In the genomic region with DNA sequence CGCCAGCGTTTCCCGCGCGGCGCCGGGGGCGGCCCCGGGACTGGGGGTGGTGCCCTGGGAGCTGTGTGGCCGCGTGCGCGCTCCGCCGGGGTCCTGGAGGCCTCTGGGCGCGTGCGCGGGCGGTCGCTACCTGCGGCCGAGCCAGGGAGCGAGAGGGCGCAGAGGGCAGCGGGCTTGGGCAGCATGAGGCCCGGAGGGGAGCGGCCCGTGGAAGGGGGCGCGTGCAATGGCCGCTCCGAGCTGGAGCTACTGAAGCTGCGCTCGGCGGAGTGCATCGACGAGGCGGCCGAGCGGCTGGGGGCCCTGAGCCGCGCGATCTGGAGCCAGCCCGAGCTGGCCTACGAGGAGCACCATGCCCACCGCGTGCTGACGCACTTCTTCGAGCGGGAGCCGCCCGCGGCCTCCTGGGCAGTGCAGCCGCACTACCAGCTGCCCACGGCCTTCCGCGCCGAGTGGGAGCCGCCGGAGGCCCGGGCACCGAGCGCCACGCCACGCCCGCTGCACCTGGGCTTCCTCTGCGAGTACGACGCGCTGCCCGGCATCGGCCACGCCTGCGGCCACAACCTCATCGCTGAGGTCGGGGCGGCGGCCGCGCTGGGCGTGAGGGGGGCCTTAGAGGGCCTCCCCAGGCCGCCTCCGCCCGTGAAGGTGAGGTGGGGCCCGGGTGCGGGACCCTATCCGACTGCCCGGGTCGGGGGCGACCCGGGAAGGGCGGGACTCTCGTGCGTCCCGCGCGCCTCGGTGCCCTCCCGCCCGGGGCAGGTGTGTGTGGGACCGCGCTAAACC, we compare ENCODE assay signal across 8 cellular contexts. TPM values are rescaled to one million over a fixed set of nuclear protein-coding genes. Genes with fewer than 3 reads are reported as not detected.
A peak's percentile ranks its signal among the peaks of the same experiment; 100 is the strongest.
DNase-seq lines count a peak whose midpoint lies in the region; ATAC-seq, FAIRE-seq and TF ChIP-seq lines count a peak whose summit lies in the region.

A gene with protein sequence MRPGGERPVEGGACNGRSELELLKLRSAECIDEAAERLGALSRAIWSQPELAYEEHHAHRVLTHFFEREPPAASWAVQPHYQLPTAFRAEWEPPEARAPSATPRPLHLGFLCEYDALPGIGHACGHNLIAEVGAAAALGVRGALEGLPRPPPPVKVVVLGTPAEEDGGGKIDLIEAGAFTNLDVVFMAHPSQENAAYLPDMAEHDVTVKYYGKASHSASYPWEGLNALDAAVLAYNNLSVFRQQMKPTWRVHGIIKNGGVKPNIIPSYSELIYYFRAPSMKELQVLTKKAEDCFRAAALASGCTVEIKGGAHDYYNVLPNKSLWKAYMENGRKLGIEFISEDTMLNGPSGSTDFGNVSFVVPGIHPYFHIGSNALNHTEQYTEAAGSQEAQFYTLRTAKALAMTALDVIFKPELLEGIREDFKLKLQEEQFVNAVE (plus strand): TSS at position 94 of the 786 bp plus-strand sequence. CDS start 90 bp downstream, at position 184.

- peak; percentile 94 to 95 for ATAC-seq in A549
- ATAC-seq in GM18511 (IDR thresholded peaks at IDR 0.05; ENCODE audit: unreplicated experiment): peak; percentile 79
- ATAC-seq in HG02970 (IDR thresholded peaks at IDR 0.05; ENCODE audit: low FRiP score, unreplicated experiment): peak; percentile 65

- TF ChIP-seq CTCF in A549 (IDR thresholded peaks at IDR 0.05) (no peak), coronary artery (IDR thresholded peaks at IDR 0.05) (no peak), lower leg skin (IDR thresholded peaks at IDR 0.05) (no peak)

- peak within 1 kb of the TSS; percentile 85 for H3K4me3 ChIP-seq in A549
- H3K4me3 ChIP-seq in coronary artery: peak within 1 kb of the TSS; percentile 96
- H3K4me3 ChIP-seq in lower leg skin (ENCODE audit: low read depth, poor library complexity, severe bottlenecking): peak within 1 kb of the TSS; percentile 67

- no peak for TF ChIP-seq EP300 in A549 (IDR thresholded peaks at IDR 0.05)

- H3K4me2 ChIP-seq in A549: peak within 1 kb of the TSS; percentile 86

- no peak for TF ChIP-seq RAD21 in A549 (conservative IDR thresholded peaks at IDR 0.05 in 1 of 2, IDR thresholded peaks at IDR 0.05 in 1 of 2)

- CTCF ChIA-PET in A549 (lab: Yijun Ruan, JAX): interaction anchor here (1.4 to 4.1 kb wide), 2 partner anchors 12 to 163 kb away, joined by 3 to 16 read pairs; no protein-coding TSS in a partner anchor

- H3K4me1 ChIP-seq in A549: peaks cover 33% of the 10 kb centered on the region

- TF ChIP-seq POLR2A in A549 (IDR thresholded peaks at IDR 0.05; ENCODE audit: low read length) (peak; percentile 82), lower leg skin (IDR thresholded peaks at IDR 0.05) (no peak)

- peak within 1 kb of the TSS; percentile 96 to 99 for H3K27ac ChIP-seq in A549
- H3K27ac ChIP-seq in coronary artery: peak within 1 kb of the TSS; percentile 91

- WGBS in A549 (ENCODE audit: missing lambda C conversion rate): no CpG with 5 or more reads among the region's 103 CpGs
- WGBS in lower leg skin, 2 donors: 0 to 1% methylated on average over 21 to 42 of the region's 103 CpGs

- POLR2A ChIA-PET in A549 (lab: Yijun Ruan, JAX): interaction anchor here (0.5 to 2.2 kb wide), 6 partner anchors 29 to 243 kb away, joined by 3 to 16 read pairs (median 4); a partner anchor contains a TSS

- peak; percentile 73 to 79 for DNase-seq in A549 (ENCODE audit: low read depth in 1 of 2, low spot score in 1 of 2)
- DNase-seq in NCI-H2171 treated with DMSO at 0.1 percent for 48 hours (lab: John Stamatoyannopoulos, UW): peak; percentile 74
- DNase-seq in activated CD4-positive, alpha-beta T cell treated with anti-CD3 and anti-CD28 coated beads for 48 hours: peak; percentile 76
- DNase-seq in coronary artery (ENCODE audit: low spot score): peak; percentile 75
- DNase-seq in lower leg skin (ENCODE audit: low spot score in 2 of 2): peak in 1 of 2 donors; percentile 89
- peak in 2 of 3 donors; percentile 39 to 55 for DNase-seq in stimulated activated CD4-positive, alpha-beta T cell treated with anti-CD3 and anti-CD28 coated beads, TNF-alpha, amount 100 ng/mL, for 1 hour (ENCODE audit: low read depth in 3 of 3, low spot score in 1 of 3)

- no peaks in the 10 kb centered on the region for H3K9me3 ChIP-seq in A549

- intact Hi-C loops in lower leg skin (cut with DNase I; ENCODE audit: low total_unique reads): no loop called here

- no peak for FAIRE-seq in A549 (lab: Jason Lieb, UNC)

TF ChIP-seq in A549, 52 proteins besides CTCF, POLR2A, EP300 and RAD21:
- TF ChIP-seq HOXA7 (CRISPR knock-in tag; IDR thresholded peaks at IDR 0.05) (no peak), RCOR1 (IDR thresholded peaks at IDR 0.05; ENCODE audit: low read depth, low read length) (no peak), MYC (IDR thresholded peaks at IDR 0.05; ENCODE audit: borderline replicate concordance, low read length) (peak; percentile 72; the same call in 1 of the 2 replicates), SMC3 (IDR thresholded peaks at IDR 0.05) (no peak), EHMT2 (IDR thresholded peaks at IDR 0.05; ENCODE audit: low read depth) (no peak), JUNB (IDR thresholded peaks at IDR 0.05) (no peak), FOSB (CRISPR knock-in tag; IDR thresholded peaks at IDR 0.05) (no peak), POLR2AphosphoS2 (conservative IDR thresholded peaks at IDR 0.05; ENCODE audit: low read length) (no peak), CHD4 (IDR thresholded peaks at IDR 0.05; ENCODE audit: borderline replicate concordance) (no peak), ESRRA (IDR thresholded peaks at IDR 0.05; ENCODE audit: borderline replicate concordance, low read length) (no peak), RFX5 (IDR thresholded peaks at IDR 0.05) (no peak), KDM1A (IDR thresholded peaks at IDR 0.05; ENCODE audit: low read depth) (no peak), CBX2 (IDR thresholded peaks at IDR 0.05; ENCODE audit: borderline replicate concordance, low read depth) (no peak), JUN (IDR thresholded peaks at IDR 0.05) (peak in 1 of 2 experiments; percentile 61; a peak in 1 of 5 replicates), ZNF302 (CRISPR knock-in tag; IDR thresholded peaks at IDR 0.05) (no peak), KDM5A (IDR thresholded peaks at IDR 0.05) (0 out of 2 replicates have a peak, but pooled peaks have one; percentile 25), RNF2 (IDR thresholded peaks at IDR 0.05; ENCODE audit: borderline replicate concordance, low read depth) (no peak), PHF8 (IDR thresholded peaks at IDR 0.05; ENCODE audit: borderline replicate concordance, low read depth) (peak; percentile 61), ZFP36 (IDR thresholded peaks at IDR 0.05; ENCODE audit: borderline replicate concordance, partially characterized antibody) (no peak), GATA3 (IDR thresholded peaks at IDR 0.05; ENCODE audit: borderline replicate concordance) (no peak)
- TF ChIP-seq, protein P1, sequence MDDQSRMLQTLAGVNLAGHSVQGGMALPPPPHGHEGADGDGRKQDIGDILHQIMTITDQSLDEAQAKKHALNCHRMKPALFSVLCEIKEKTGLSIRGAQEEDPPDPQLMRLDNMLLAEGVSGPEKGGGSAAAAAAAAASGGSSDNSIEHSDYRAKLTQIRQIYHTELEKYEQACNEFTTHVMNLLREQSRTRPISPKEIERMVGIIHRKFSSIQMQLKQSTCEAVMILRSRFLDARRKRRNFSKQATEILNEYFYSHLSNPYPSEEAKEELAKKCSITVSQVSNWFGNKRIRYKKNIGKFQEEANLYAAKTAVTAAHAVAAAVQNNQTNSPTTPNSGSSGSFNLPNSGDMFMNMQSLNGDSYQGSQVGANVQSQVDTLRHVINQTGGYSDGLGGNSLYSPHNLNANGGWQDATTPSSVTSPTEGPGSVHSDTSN (IDR thresholded peaks at IDR 0.05): no peak
- TF ChIP-seq, protein P2, sequence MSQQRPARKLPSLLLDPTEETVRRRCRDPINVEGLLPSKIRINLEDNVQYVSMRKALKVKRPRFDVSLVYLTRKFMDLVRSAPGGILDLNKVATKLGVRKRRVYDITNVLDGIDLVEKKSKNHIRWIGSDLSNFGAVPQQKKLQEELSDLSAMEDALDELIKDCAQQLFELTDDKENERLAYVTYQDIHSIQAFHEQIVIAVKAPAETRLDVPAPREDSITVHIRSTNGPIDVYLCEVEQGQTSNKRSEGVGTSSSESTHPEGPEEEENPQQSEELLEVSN (IDR thresholded peaks at IDR 0.05; ENCODE audit: borderline replicate concordance, low read depth): peak; percentile 82
- TF ChIP-seq, protein P3, sequence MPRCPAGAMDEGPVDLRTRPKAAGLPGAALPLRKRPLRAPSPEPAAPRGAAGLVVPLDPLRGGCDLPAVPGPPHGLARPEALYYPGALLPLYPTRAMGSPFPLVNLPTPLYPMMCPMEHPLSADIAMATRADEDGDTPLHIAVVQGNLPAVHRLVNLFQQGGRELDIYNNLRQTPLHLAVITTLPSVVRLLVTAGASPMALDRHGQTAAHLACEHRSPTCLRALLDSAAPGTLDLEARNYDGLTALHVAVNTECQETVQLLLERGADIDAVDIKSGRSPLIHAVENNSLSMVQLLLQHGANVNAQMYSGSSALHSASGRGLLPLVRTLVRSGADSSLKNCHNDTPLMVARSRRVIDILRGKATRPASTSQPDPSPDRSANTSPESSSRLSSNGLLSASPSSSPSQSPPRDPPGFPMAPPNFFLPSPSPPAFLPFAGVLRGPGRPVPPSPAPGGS (IDR thresholded peaks at IDR 0.05): peak; percentile 47; the same call in 1 of the 3 replicates
- TF ChIP-seq, protein P4, sequence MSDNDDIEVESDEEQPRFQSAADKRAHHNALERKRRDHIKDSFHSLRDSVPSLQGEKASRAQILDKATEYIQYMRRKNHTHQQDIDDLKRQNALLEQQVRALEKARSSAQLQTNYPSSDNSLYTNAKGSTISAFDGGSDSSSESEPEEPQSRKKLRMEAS (IDR thresholded peaks at IDR 0.05): peak; percentile 93

RNA-seq across cellular contexts. Expression of the gene that starts here (rescaled TPM):
- polyA plus RNA-seq in A549 (2011; rRNA removed) (17.4 and 25.4 TPM in 2 replicates), A549 (2017; fragmentation: RNase III; extraction: RNeasy Plus Mini Kit Qiagen cat#74134 plus additional on column Dnase treatment) (13.3 to 14.7 TPM (median 13.9 TPM) in 3 replicates)
- polyA plus RNA-seq in A549 (2012; cell fraction: cytosol; rRNA removed): 7.1 and 10.8 TPM in 2 replicates
- 6.1 and 7.5 TPM in 2 replicates for polyA plus RNA-seq in A549 (2012; cell fraction: nucleus; rRNA removed)
- polyA minus RNA-seq in A549 (2011; rRNA and poly(A)+ RNA removed): 7.6 and 8.4 TPM in 2 replicates
- 10 to 100 TPM; 10.6 to 19.4 (median 15.7) TPM for total RNA-seq in lower leg skin
